Comparison of ENCODE assay signal across 22 cellular contexts in the genomic region with DNA sequence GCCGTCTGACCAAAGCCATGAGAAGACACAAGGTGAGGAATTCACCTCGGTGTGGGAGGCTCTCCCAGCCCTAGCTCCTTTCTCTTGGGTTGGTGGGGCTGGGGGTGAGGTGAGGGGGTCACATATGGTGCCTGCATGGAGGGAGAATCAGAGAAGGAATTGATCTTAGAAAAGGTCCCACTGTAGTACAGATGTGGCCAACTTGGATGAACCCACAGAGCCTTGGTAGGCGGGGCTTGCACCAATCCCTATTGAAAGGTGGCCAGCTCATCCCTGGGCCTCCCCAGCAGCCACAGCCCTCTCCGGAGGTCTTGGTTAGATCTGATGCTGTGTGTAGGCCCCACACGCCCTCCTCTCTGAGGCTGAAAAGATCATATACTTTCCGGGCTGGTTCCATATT. TPM values are rescaled to one million over a fixed set of nuclear protein-coding genes. Genes with fewer than 3 reads are reported as not detected.
A peak's percentile ranks its signal among the peaks of the same experiment; 100 is the strongest.
DNase-seq lines count a peak whose midpoint lies in the region; ATAC-seq, FAIRE-seq and TF ChIP-seq lines count a peak whose summit lies in the region.
"Had no signal": no experiment of that assay in that cellular context is flagged by ENCODE, and none has a peak within 500 bp of the region (broad histone marks: within the 10 kb centered on the region; RNA-seq: fewer than 3 reads in every experiment).

No MANE protein-coding gene starts in this region.

- no peak for TF ChIP-seq EP300 in K562 (IDR thresholded peaks at IDR 0.05; ENCODE audit: low read length)

- H3K9me3 Mint-ChIP-seq in GM23338: no peaks in the 10 kb centered on the region; the same call in 2 of the 3 replicates
- H3K9me3 Mint-ChIP-seq: CD4-positive, CD25-positive, alpha-beta regulatory T cell; HFFc6 had no signal

- no peak overlapping the region for H2BK5ac ChIP-seq in mesendoderm (ENCODE audit: low read length)

- no peak for TF ChIP-seq POLR2A in K562 (conservative IDR thresholded peaks at IDR 0.05)

- H3K9me3 ChIP-seq in K562 (replicated peaks; ENCODE audit: control insufficient read depth, insufficient read depth, low read depth, low read length) (no peaks in the 10 kb centered on the region), thoracic aorta (no peaks in the 10 kb centered on the region), left lung (no peaks in the 10 kb centered on the region)
- H3K9me3 ChIP-seq: HAP-1 had no signal

- H3K36me3 Mint-ChIP-seq in GM23338 (ENCODE audit: low read depth): no peaks in the 10 kb centered on the region; the same call in 2 of the 3 replicates

- ATAC-seq in GM23338 (peak; percentile 24; the same call in 2 of the 3 replicates), K562 (peak; percentile 7; the same call in 1 of the 3 replicates), thoracic aorta (ENCODE audit: insufficient number of reproducible peaks, low FRiP score, low read depth) (no peak), left lung (no peak)

- no peak overlapping the region for H2AK5ac ChIP-seq in mesendoderm (ENCODE audit: low read length)

- H3K27ac ChIP-seq in GM23338 (ENCODE audit: low read depth) (no peak overlapping the region), K562 (ENCODE audit: extremely low read depth, low read depth, low read length) (no peak overlapping the region), mesendoderm (ENCODE audit: low read depth, low read length) (no peak overlapping the region), thoracic aorta (peak overlapping the region; percentile 10 to 38), left lung (peak overlapping the region in 1 of 2 donors; percentile 18)

- H3K79me2 ChIP-seq in GM23338 (replicated peaks; ENCODE audit: insufficient read depth): no peaks in the 10 kb centered on the region
- no peaks in the 10 kb centered on the region for H3K79me2 ChIP-seq in K562 (ENCODE audit: control insufficient read depth, insufficient read depth, low read length)
- H3K79me2 ChIP-seq in mesendoderm (ENCODE audit: control insufficient read depth, insufficient read depth, low read length): no peaks in the 10 kb centered on the region

- TF ChIP-seq CTCF in GM23338 (conservative IDR thresholded peaks at IDR 0.05; ENCODE audit: low read depth in 2 of 2) (no peak), K562 (IDR thresholded peaks at IDR 0.05 in 2 of 3, conservative IDR thresholded peaks at IDR 0.05 in 1 of 3; ENCODE audit: insufficient read depth in 2 of 3, low read depth in 1 of 3, low read length in 3 of 3) (no peak), thoracic aorta (IDR thresholded peaks at IDR 0.05) (no peak), left lung (IDR thresholded peaks at IDR 0.05) (no peak)

- H3K4me3 ChIP-seq in GM23338: no peak overlapping the region
- H3K4me3 ChIP-seq in K562: no peak overlapping the region
- no peak overlapping the region for H3K4me3 ChIP-seq in mesendoderm (ENCODE audit: low read length)
- H3K4me3 ChIP-seq in thoracic aorta: no peak overlapping the region
- H3K4me3 ChIP-seq in left lung: no peak overlapping the region
- H3K4me3 ChIP-seq: HAP-1 had no signal

- H3K9me1 ChIP-seq in K562 (ENCODE audit: control insufficient read depth, insufficient read depth, low read length): no peaks in the 10 kb centered on the region

- no peak for TF ChIP-seq RAD21 in K562 (CRISPR knock-in tag; conservative IDR thresholded peaks at IDR 0.05 in 1 of 2, IDR thresholded peaks at IDR 0.05 in 1 of 2)

- no peaks in the 10 kb centered on the region for H3F3A ChIP-seq in GM23338 (replicated peaks; ENCODE audit: low read depth)

- H3K79me1 ChIP-seq in mesendoderm (ENCODE audit: low read length): no peaks in the 10 kb centered on the region

- in situ Hi-C loops in K562 (cut with MboI): loop anchor here (25.0 kb wide), 1 partner anchor 398 kb away; the partner anchor contains the start of gene FAM241B

- H4K20me1 ChIP-seq in GM23338 (replicated peaks; ENCODE audit: insufficient read depth) (no peaks in the 10 kb centered on the region), K562 (replicated peaks; ENCODE audit: control insufficient read depth, insufficient read depth, low read length) (no peaks in the 10 kb centered on the region)

- H4K8ac ChIP-seq in mesendoderm (ENCODE audit: low read depth, low read length): no peak overlapping the region

- 51% methylated on average over 6 of the region's 6 CpGs for WGBS in K562 (ENCODE audit: insufficient coverage, low coverage, missing lambda C conversion rate)
- WGBS in mesendoderm (ENCODE audit: extremely low coverage, insufficient coverage, low lambda C conversion rate): no CpG with 5 or more reads among the region's 6 CpGs

- H3K36me3 ChIP-seq in GM23338 (ENCODE audit: insufficient read depth) (no peaks in the 10 kb centered on the region), K562 (ENCODE audit: control insufficient read depth, insufficient read depth, low read length) (no peaks in the 10 kb centered on the region), mesendoderm (ENCODE audit: control insufficient read depth, insufficient read depth, low read length) (no peaks in the 10 kb centered on the region), thoracic aorta (no peaks in the 10 kb centered on the region), left lung (no peaks in the 10 kb centered on the region)
- H3K36me3 ChIP-seq: HAP-1 had no signal

- CTCF ChIA-PET in K562 (lab: Yijun Ruan, JAX; ENCODE audit: low intra/inter-chr PET ratio): interaction anchor here (0.6 to 3.8 kb wide), 2 partner anchors 154 to 1774 kb away, joined by 4 to 71 read pairs; no protein-coding TSS in a partner anchor

- H3K23ac ChIP-seq in mesendoderm (ENCODE audit: low read length): no peak overlapping the region

- no peak overlapping the region for H3K18ac ChIP-seq in mesendoderm (ENCODE audit: low read length)

- peaks cover 12% of the 10 kb centered on the region; the same call in 1 of the 2 replicates for H3K4me1 ChIP-seq in GM23338 (ENCODE audit: insufficient read depth)
- peaks cover 16 to 22% of the 10 kb centered on the region in 2 experiments; a peak in 4 of 5 replicates for H3K4me1 ChIP-seq in K562 (replicated peaks in 1 of 2; ENCODE audit: control insufficient read depth in 2 of 2, insufficient read depth in 2 of 2, low read length in 2 of 2)
- H3K4me1 ChIP-seq in mesendoderm (ENCODE audit: control insufficient read depth, low read depth, low read length): no peaks in the 10 kb centered on the region
- peaks cover 12 to 26% of the 10 kb centered on the region in 2 donors for H3K4me1 ChIP-seq in thoracic aorta (ENCODE audit: control insufficient read depth in 1 of 2, low read depth in 2 of 2)
- peaks cover 0 to 20% of the 10 kb centered on the region in 2 donors for H3K4me1 ChIP-seq in left lung

- H3K27me3 ChIP-seq in GM23338 (ENCODE audit: insufficient read depth) (no peaks in the 10 kb centered on the region), K562 (ENCODE audit: control insufficient read depth in 2 of 2, insufficient read depth in 2 of 2, low read length in 2 of 2) (no peaks in the 10 kb centered on the region), mesendoderm (ENCODE audit: insufficient read depth, low read length, poor library complexity) (no peaks in the 10 kb centered on the region), thoracic aorta (replicated peaks; ENCODE audit: insufficient read depth) (no peaks in the 10 kb centered on the region), left lung (no peaks in the 10 kb centered on the region)

- BruUV-seq in K562 (replicated peaks; lab: Mats Ljungman, UMichigan): no TSS peak

- no peak overlapping the region for H3K4me3 Mint-ChIP-seq in GM23338
- H3K4me3 Mint-ChIP-seq: CD4-positive, CD25-positive, alpha-beta regulatory T cell; HFFc6 had no signal

- H3K4ac ChIP-seq in mesendoderm (ENCODE audit: low read depth, low read length): peak overlapping the region; percentile 84

- peaks cover 24% of the 10 kb centered on the region; the same call in 2 of the 3 replicates for H3K4me1 Mint-ChIP-seq in GM23338

- H2BK120ac ChIP-seq in mesendoderm (ENCODE audit: low read depth, low read length): no peak overlapping the region

- peak overlapping the region; percentile 28 for H3K56ac ChIP-seq in mesendoderm (ENCODE audit: low read length)

- H2BK15ac ChIP-seq in mesendoderm (replicated peaks; ENCODE audit: low read depth): no peak overlapping the region

- no peak overlapping the region for H4K5ac ChIP-seq in mesendoderm (ENCODE audit: low read length)

- H3K9ac ChIP-seq in K562 (ENCODE audit: insufficient read depth in 1 of 2, low read depth in 2 of 2, low read length in 2 of 2) (no peak overlapping the region), mesendoderm (ENCODE audit: low read length) (no peak overlapping the region)

- no peaks in the 10 kb centered on the region for H3K9me2 ChIP-seq in GM23338 (ENCODE audit: insufficient read depth)

- peak overlapping the region; percentile 74; the same call in 1 of the 2 replicates for H2AFZ ChIP-seq in GM23338
- no peak overlapping the region for H2AFZ ChIP-seq in K562 (ENCODE audit: low read depth, low read length)

- FAIRE-seq in K562 (lab: Jason Lieb, UNC): no peak
- FAIRE-seq: HTR-8/SVneo had no signal

- DNase-seq in GM23338 (ENCODE audit: low spot score) (no peak), K562 (ENCODE audit: extremely low read depth in 1 of 4, low spot score in 3 of 4) (no peak), mesendoderm (no peak), thoracic aorta (ENCODE audit: low spot score) (no peak), left lung (no peak), ureter (ENCODE audit: low spot score) (no peak)
- DNase-seq in activated CD4-positive, alpha-beta T cell treated with anti-CD3 and anti-CD28 coated beads, Interleukin-2, amount 50 U/mL, for 48 hours: no peak
- DNase-seq: CD4-positive, CD25-positive, alpha-beta regulatory T cell; DMS153; DND-41; GOT3; HFFc6; KG1; MM.1S; NCI-H1694; NCI-H2029 treated with DMSO at 0.1 percent for 48 hours; NCI-H446 treated with DMSO at 0.1 percent for 48 hours; NCI-H526; RPMI8226; SHP77 had no signal

- peaks cover 10% of the 10 kb centered on the region for H3K27me3 Mint-ChIP-seq in GM23338 (ENCODE audit: insufficient read depth, low read depth, poor library complexity)

- H3K4me2 ChIP-seq in GM23338: no peak overlapping the region
- H3K4me2 ChIP-seq in K562 (ENCODE audit: insufficient read depth, low read length): no peak overlapping the region
- no peak overlapping the region for H3K4me2 ChIP-seq in mesendoderm (ENCODE audit: low read length)

- intact Hi-C loops in K562 (cut with micrococcal nuclease) (loop anchor here (10.0 kb wide), 1 partner anchor 396 kb away; the partner anchor contains the start of gene FAM241B), left lung (cut with DNase I) (loop anchor here (5.0 to 10.0 kb wide), 3 partner anchors 153 to 266 kb away; no protein-coding TSS in a partner anchor)

- H3K27ac Mint-ChIP-seq in GM23338: no peak overlapping the region
- H3K27ac Mint-ChIP-seq: CD4-positive, CD25-positive, alpha-beta regulatory T cell had no signal

- POLR2A ChIA-PET in K562 (lab: Yijun Ruan, JAX): interaction anchor here (0.7 to 2.6 kb wide), 11 partner anchors 9 to 818 kb away, joined by 3 to 14 read pairs (median 3); no protein-coding TSS in a partner anchor

RNA-seq across cellular contexts. Expression of gene HKDC1, which starts 19.0 kb away (rescaled TPM):
- 0.03 TPM in 1 of 2 replicates, not detected in the other for total RNA-seq in GM23338 (2014; rRNA removed; shearing (Covaris generic))
- polyA plus RNA-seq in GM23338 (2016; fragmentation: Nextera tagmentation; extraction: Ambion mirVana) (not detected in 2 replicates), K562 (2011; rRNA removed) (0.07 TPM in 1 of 2 replicates, not detected in the other), K562 (2014; fragmentation: Illumina TruSeq; extraction: Trizol) (0.28 TPM in 1 of 2 replicates, not detected in the other), K562 (2014; fragmentation: Nextera tagmentation; extraction: Ambion mirVana) (not detected), K562 (2014; rRNA removed) (0.15 and 0.53 TPM in 2 replicates)
- total RNA-seq in K562 (2011; cell fraction: chromatin; rRNA removed; ENCODE audit: low replicate concordance): not detected in 2 replicates
- total RNA-seq in K562 (2011; cell fraction: nucleolus; rRNA removed): not detected in 2 replicates
- not detected in 2 replicates for total RNA-seq in K562 (2011; cell fraction: nucleoplasm; rRNA removed)
- total RNA-seq in K562 (2014; rRNA removed) (0.12 TPM in 1 of 2 replicates, not detected in the other), K562 (2014; rRNA removed; fragmentation: Illumina TruSeq; extraction: Trizol) (0.19 and 0.22 TPM in 2 replicates), K562 (2015; rRNA removed; fragmentation: Illumina TruSeq; extraction: Trizol) (0.08 TPM in 1 of 2 replicates, not detected in the other), K562 (2021) (0.04 TPM in 1 of 2 replicates, not detected in the other), thoracic aorta (under 1 TPM in 1 of 2 donors, not detected in 1; 0.14 TPM), left lung (1 to 10 TPM; 4.5 to 9.7 TPM), ureter (0.10 TPM)
- polyA plus RNA-seq in K562 (2011; cell fraction: cytosol; rRNA removed): 0.06 and 0.51 TPM in 2 replicates
- 0.04 and 0.09 TPM in 2 replicates for polyA plus RNA-seq in K562 (2011; cell fraction: nucleus; rRNA removed)
- 0.03 and 1.1 TPM in 2 replicates for polyA plus RNA-seq in K562 (2012)
- not detected in 2 replicates for polyA minus RNA-seq in K562 (2011; rRNA and poly(A)+ RNA removed)
- polyA minus RNA-seq in K562 (2011; cell fraction: cytosol; rRNA and poly(A)+ RNA removed): not detected in 2 replicates
- polyA minus RNA-seq in K562 (2011; cell fraction: nucleus; rRNA and poly(A)+ RNA removed): not detected in 2 replicates
- polyA plus RNA-seq in mesendoderm (2013, experiment 1 of 2): 0.28 TPM
- 0.31 TPM for polyA plus RNA-seq in mesendoderm (2013, experiment 2 of 2)

RNA-seq across cellular contexts. Expression of gene HK1, which starts 39.2 kb away (rescaled TPM):
- 197 and 229 TPM in 2 replicates for total RNA-seq in GM23338 (2014; rRNA removed; shearing (Covaris generic))
- polyA plus RNA-seq in GM23338 (2016; fragmentation: Nextera tagmentation; extraction: Ambion mirVana) (70.0 and 76.6 TPM in 2 replicates), K562 (2011; rRNA removed) (133 and 176 TPM in 2 replicates), K562 (2014; fragmentation: Illumina TruSeq; extraction: Trizol) (423 and 444 TPM in 2 replicates), K562 (2014; fragmentation: Nextera tagmentation; extraction: Ambion mirVana) (10 to 100 TPM; 29.2 to 34.6 TPM), K562 (2014; rRNA removed) (239 and 256 TPM in 2 replicates)
- 146 and 195 TPM in 2 replicates for total RNA-seq in K562 (2011; cell fraction: chromatin; rRNA removed; ENCODE audit: low replicate concordance)
- 104 and 109 TPM in 2 replicates for total RNA-seq in K562 (2011; cell fraction: nucleolus; rRNA removed)
- total RNA-seq in K562 (2011; cell fraction: nucleoplasm; rRNA removed): 111 and 114 TPM in 2 replicates
- total RNA-seq in K562 (2014; rRNA removed) (309 and 365 TPM in 2 replicates), K562 (2014; rRNA removed; fragmentation: Illumina TruSeq; extraction: Trizol) (193 and 203 TPM in 2 replicates), K562 (2015; rRNA removed; fragmentation: Illumina TruSeq; extraction: Trizol) (186 and 188 TPM in 2 replicates), K562 (2021) (369 and 422 TPM in 2 replicates), thoracic aorta (100 to 1,000 TPM; 150 to 158 TPM), left lung (100 to 1,000 TPM in 1 of 2 donors, 10 to 100 TPM in 1; 88.8 to 126 TPM), ureter (139 TPM)
- polyA plus RNA-seq in K562 (2011; cell fraction: cytosol; rRNA removed): 163 and 167 TPM in 2 replicates
- polyA plus RNA-seq in K562 (2011; cell fraction: nucleus; rRNA removed): 84.0 and 115 TPM in 2 replicates
- polyA plus RNA-seq in K562 (2012): 265 and 370 TPM in 2 replicates
- 362 and 462 TPM in 2 replicates for polyA minus RNA-seq in K562 (2011; rRNA and poly(A)+ RNA removed)
- polyA minus RNA-seq in K562 (2011; cell fraction: cytosol; rRNA and poly(A)+ RNA removed): 160 and 170 TPM in 2 replicates
- polyA minus RNA-seq in K562 (2011; cell fraction: nucleus; rRNA and poly(A)+ RNA removed): 46.6 and 67.3 TPM in 2 replicates
- polyA plus RNA-seq in mesendoderm (2013, experiment 1 of 2): 114 TPM
- polyA plus RNA-seq in mesendoderm (2013, experiment 2 of 2): 114 TPM

RNA-seq across cellular contexts. Expression of gene SUPV3L1, which starts 59.1 kb away (rescaled TPM):
- total RNA-seq in GM23338 (2014; rRNA removed; shearing (Covaris generic)): 31.2 and 45.2 TPM in 2 replicates
- polyA plus RNA-seq in GM23338 (2016; fragmentation: Nextera tagmentation; extraction: Ambion mirVana) (28.7 and 29.9 TPM in 2 replicates), K562 (2011; rRNA removed) (83.3 and 94.8 TPM in 2 replicates), K562 (2014; fragmentation: Illumina TruSeq; extraction: Trizol) (116 and 156 TPM in 2 replicates), K562 (2014; fragmentation: Nextera tagmentation; extraction: Ambion mirVana) (10 to 100 TPM; 45.2 to 66.1 TPM), K562 (2014; rRNA removed) (93.3 and 106 TPM in 2 replicates)
- total RNA-seq in K562 (2011; cell fraction: chromatin; rRNA removed; ENCODE audit: low replicate concordance): 72.0 and 118 TPM in 2 replicates
- 52.4 and 53.4 TPM in 2 replicates for total RNA-seq in K562 (2011; cell fraction: nucleolus; rRNA removed)
- 71.7 and 77.1 TPM in 2 replicates for total RNA-seq in K562 (2011; cell fraction: nucleoplasm; rRNA removed)
- total RNA-seq in K562 (2014; rRNA removed) (69.9 and 81.4 TPM in 2 replicates), K562 (2014; rRNA removed; fragmentation: Illumina TruSeq; extraction: Trizol) (97.2 and 109 TPM in 2 replicates), K562 (2015; rRNA removed; fragmentation: Illumina TruSeq; extraction: Trizol) (84.7 and 85.0 TPM in 2 replicates), K562 (2021) (92.6 and 103 TPM in 2 replicates), thoracic aorta (10 to 100 TPM; 30.7 to 55.1 TPM), left lung (10 to 100 TPM; 15.8 to 22.3 TPM), ureter (33.5 TPM)
- 51.6 and 77.5 TPM in 2 replicates for polyA plus RNA-seq in K562 (2011; cell fraction: cytosol; rRNA removed)
- polyA plus RNA-seq in K562 (2011; cell fraction: nucleus; rRNA removed): 58.7 and 70.3 TPM in 2 replicates
- polyA plus RNA-seq in K562 (2012): 57.6 and 58.4 TPM in 2 replicates
- 241 and 312 TPM in 2 replicates for polyA minus RNA-seq in K562 (2011; rRNA and poly(A)+ RNA removed)
- polyA minus RNA-seq in K562 (2011; cell fraction: cytosol; rRNA and poly(A)+ RNA removed): 89.6 and 115 TPM in 2 replicates
- 27.6 and 48.0 TPM in 2 replicates for polyA minus RNA-seq in K562 (2011; cell fraction: nucleus; rRNA and poly(A)+ RNA removed)
- 46.5 TPM for polyA plus RNA-seq in mesendoderm (2013, experiment 1 of 2)
- polyA plus RNA-seq in mesendoderm (2013, experiment 2 of 2): 46.4 TPM

Comparison
In these comparisons a context has a peak if more than half of its experiments do, and no peak if none do; other contexts are left out.
1. ATAC-seq: peak in GM23338 (single experiment) and K562 (single experiment); none in thoracic aorta (single experiment) and left lung (single experiment).
2. H3K27ac ChIP-seq: peak in thoracic aorta (2 of 2); none in GM23338 (single experiment), K562 (single experiment) and mesendoderm (single experiment).